Comparison of ENCODE assay signal across 30 cellular contexts in the genomic region with DNA sequence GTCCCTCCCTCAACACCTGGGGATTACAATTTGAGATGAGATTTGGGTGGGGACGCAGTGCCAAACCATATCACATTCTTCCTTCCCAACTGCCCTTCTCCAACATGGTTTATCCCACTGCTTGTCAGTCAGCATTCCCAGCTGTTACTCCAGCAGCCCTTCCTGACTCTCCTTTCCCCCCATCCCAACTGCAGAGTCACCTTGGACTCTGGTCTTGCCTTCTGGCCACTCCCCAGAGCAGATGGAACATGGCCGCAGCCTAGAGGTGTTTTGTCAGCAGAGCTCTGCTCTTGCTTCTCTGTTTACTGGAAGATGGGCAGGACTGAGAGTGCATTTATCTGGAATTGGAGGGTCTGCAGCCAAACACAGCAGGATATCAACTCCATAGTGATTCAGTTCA.
"Had no signal": no experiment of that assay in that cellular context is flagged by ENCODE, and none has a peak within 500 bp of the region (broad histone marks: within the 10 kb centered on the region; RNA-seq: fewer than 3 reads in every experiment).

No MANE protein-coding gene starts in this region.

- H3K27ac ChIP-seq: ascending aorta, breast epithelium, cardiac muscle cell, colonic mucosa had no signal

- H3K9me3 Mint-ChIP-seq: activated CD4-positive, alpha-beta memory T cell treated with anti-CD3 and anti-CD28 coated beads, Interleukin-2, amount 10 ng/mL, durations not matched to agents 7 days and 5 days; activated CD4-positive, alpha-beta T cell treated with anti-CD3 and anti-CD28 coated beads, Interleukin-2, amount 10 ng/mL, durations not matched to agents 7 days and 5 days; activated naive CD4-positive, alpha-beta T cell treated with anti-CD3 and anti-CD28 coated beads, Interleukin-2, amount 10 ng/mL, durations not matched to agents 7 days and 5 days; activated T-cell treated with anti-CD3 and anti-CD28 coated beads, Interleukin-2, amount 50 U/mL, for 24 hours; activated T-cell treated with anti-CD3 and anti-CD28 coated beads, Interleukin-2, amount 50 U/mL, for 72 hours; T-helper 2 cell treated with Interferon-gamma antibody and Interleukin-4, amounts not matched to agents 5 μg/mL and 100 μg/mL, for 36 hours had no signal

- FAIRE-seq: frontal cortex had no signal

- H3K4me1 Mint-ChIP-seq: activated CD4-positive, alpha-beta memory T cell treated with anti-CD3 and anti-CD28 coated beads, Interleukin-2, amount 10 ng/mL, durations not matched to agents 7 days and 5 days; activated CD4-positive, alpha-beta T cell treated with anti-CD3 and anti-CD28 coated beads for 36 hours; activated CD4-positive, alpha-beta T cell treated with anti-CD3 and anti-CD28 coated beads, Interleukin-2, amount 10 ng/mL, durations not matched to agents 7 days and 5 days; activated naive CD4-positive, alpha-beta T cell treated with anti-CD3 and anti-CD28 coated beads, Interleukin-2, amount 10 ng/mL, durations not matched to agents 7 days and 5 days; activated naive CD8-positive, alpha-beta T cell treated with anti-CD3 and anti-CD28 coated beads, Interleukin-2, amount 10 ng/mL, durations not matched to agents 7 days and 5 days; T-helper 17 cell had no signal

- H3K4me1 ChIP-seq: ascending aorta, breast epithelium, colonic mucosa had no signal

- H3K36me3 ChIP-seq: ascending aorta, breast epithelium, cardiac muscle cell, colonic mucosa had no signal

- H3K4me3 Mint-ChIP-seq: activated CD4-positive, alpha-beta memory T cell treated with anti-CD3 and anti-CD28 coated beads, Interleukin-2, amount 10 ng/mL, durations not matched to agents 7 days and 5 days; activated CD4-positive, alpha-beta T cell treated with anti-CD3 and anti-CD28 coated beads for 36 hours; activated CD4-positive, alpha-beta T cell treated with anti-CD3 and anti-CD28 coated beads, Interleukin-2, amount 10 ng/mL, durations not matched to agents 7 days and 5 days; activated naive CD4-positive, alpha-beta T cell treated with anti-CD3 and anti-CD28 coated beads, Interleukin-2, amount 10 ng/mL, durations not matched to agents 7 days and 5 days; activated naive CD8-positive, alpha-beta T cell treated with anti-CD3 and anti-CD28 coated beads, Interleukin-2, amount 10 ng/mL, durations not matched to agents 7 days and 5 days; activated T-cell treated with anti-CD3 and anti-CD28 coated beads, Interleukin-2, amount 50 U/mL, for 24 hours; activated T-cell treated with anti-CD3 and anti-CD28 coated beads, Interleukin-2, amount 50 U/mL, for 72 hours; brain; T-helper 17 cell; T-helper 2 cell treated with Interferon-gamma antibody and Interleukin-4, amounts not matched to agents 5 μg/mL and 100 μg/mL, for 36 hours had no signal

- H3K27me3 Mint-ChIP-seq: activated CD4-positive, alpha-beta T cell treated with anti-CD3 and anti-CD28 coated beads, Interleukin-2, amount 10 ng/mL, durations not matched to agents 7 days and 5 days; brain had no signal

- H3K36me3 Mint-ChIP-seq: activated naive CD4-positive, alpha-beta T cell treated with anti-CD3 and anti-CD28 coated beads, Interleukin-2, amount 10 ng/mL, durations not matched to agents 7 days and 5 days; activated naive CD4-positive, alpha-beta T cell treated with anti-CD3 and anti-CD28 coated beads, Interleukin-2, amount 50 U/mL, for 72 hours; activated naive CD8-positive, alpha-beta T cell treated with anti-CD3 and anti-CD28 coated beads, Interleukin-2, amount 10 ng/mL, durations not matched to agents 7 days and 5 days; brain had no signal

- H3K9me3 ChIP-seq: ascending aorta, breast epithelium, colonic mucosa had no signal

- H3K27ac Mint-ChIP-seq: activated CD4-positive, alpha-beta memory T cell treated with anti-CD3 and anti-CD28 coated beads, Interleukin-2, amount 10 ng/mL, durations not matched to agents 7 days and 5 days; activated CD4-positive, alpha-beta T cell treated with anti-CD3 and anti-CD28 coated beads for 36 hours; activated CD4-positive, alpha-beta T cell treated with anti-CD3 and anti-CD28 coated beads, Interleukin-2, amount 10 ng/mL, durations not matched to agents 7 days and 5 days; activated naive CD4-positive, alpha-beta T cell treated with anti-CD3 and anti-CD28 coated beads, Interleukin-2, amount 10 ng/mL, durations not matched to agents 7 days and 5 days; activated naive CD4-positive, alpha-beta T cell treated with anti-CD3 and anti-CD28 coated beads, Interleukin-2, amount 50 U/mL, for 72 hours; activated naive CD8-positive, alpha-beta T cell treated with anti-CD3 and anti-CD28 coated beads, Interleukin-2, amount 10 ng/mL, durations not matched to agents 7 days and 5 days; activated T-cell treated with anti-CD3 and anti-CD28 coated beads, Interleukin-2, amount 50 U/mL, for 24 hours; activated T-cell treated with anti-CD3 and anti-CD28 coated beads, Interleukin-2, amount 50 U/mL, for 72 hours; brain; T-helper 17 cell; T-helper 2 cell treated with Interferon-gamma antibody and Interleukin-4, amounts not matched to agents 5 μg/mL and 100 μg/mL, for 36 hours had no signal

- H3K4me3 ChIP-seq: ascending aorta, breast epithelium, cardiac muscle cell, colonic mucosa had no signal

- DNase-seq: activated CD4-positive, alpha-beta memory T cell treated with anti-CD3 and anti-CD28 coated beads, Interleukin-2, amount 10 ng/mL, durations not matched to agents 7 days and 5 days; activated CD4-positive, alpha-beta T cell treated with anti-CD3 and anti-CD28 coated beads for 36 hours; activated CD4-positive, alpha-beta T cell treated with anti-CD3 and anti-CD28 coated beads, Interleukin-2, amount 10 ng/mL, durations not matched to agents 7 days and 5 days; activated CD4-positive, alpha-beta T cell treated with anti-CD3 and anti-CD28 coated beads, Interleukin-2, amount 50 U/mL, for 4 hours; activated CD4-positive, CD25-positive, alpha-beta regulatory T cell; activated CD4-positive, CD25-positive, alpha-beta regulatory T cell treated with anti-CD3 and anti-CD28 coated beads, Interleukin-2, amount 50 U/mL, for 72 hours; activated CD8-positive, alpha-beta memory T cell treated with anti-CD3 and anti-CD28 coated beads, Interleukin-2, amount 50 U/mL, for 48 hours; activated gamma-delta T cell; activated naive CD4-positive, alpha-beta T cell; activated naive CD4-positive, alpha-beta T cell treated with anti-CD3 and anti-CD28 coated beads, Interleukin-2, amount 10 ng/mL, durations not matched to agents 7 days and 5 days; activated naive CD8-positive, alpha-beta T cell treated with anti-CD3 and anti-CD28 coated beads, Interleukin-2, amount 10 ng/mL, durations not matched to agents 7 days and 5 days; activated T-cell treated with anti-CD3 and anti-CD28 coated beads for 4 hours; activated T-cell treated with anti-CD3 and anti-CD28 coated beads, Interleukin-2, amount 50 U/mL, for 24 hours; activated T-cell treated with anti-CD3 and anti-CD28 coated beads, Interleukin-2, amount 50 U/mL, for 72 hours; central memory CD4-positive, alpha-beta T cell; cerebellar nuclear complex; colonic mucosa; effector CD8-positive, alpha-beta T cell; foreskin fibroblast; head of caudate nucleus; T-helper 1 cell; T-helper 17 cell; T1000 had no signal

- H3K27me3 ChIP-seq: ascending aorta, breast epithelium, cardiac muscle cell, colonic mucosa had no signal
